Comparison of ENCODE assay signal across 14 cellular contexts in genomic region chr18:62925031-62925688, GRCh38.
DNase-seq lines count a peak whose midpoint lies in the region; ATAC-seq and TF ChIP-seq lines count a peak whose summit lies in the region.
"Had no signal": no experiment of that assay in that cellular context is flagged by ENCODE, and none has a peak within 500 bp of the region (broad histone marks: within the 10 kb centered on the region; RNA-seq: fewer than 3 reads in every experiment).

No MANE protein-coding gene starts in this region.

- DNase-seq in AG08396 (ENCODE audit: low spot score) = peak; percentile 27
- DNase-seq in HFFc6 = peak; percentile 17
- peak; percentile 38 for DNase-seq in amniotic epithelial cell (ENCODE audit: low read depth)
- peak; percentile 59 for DNase-seq in kidney glomerular epithelial cell (lab: John Stamatoyannopoulos, UW)
- DNase-seq in NOMO-1 treated with DMSO at 0.1 percent for 48 hours (lab: John Stamatoyannopoulos, UW; ENCODE audit: unreplicated experiment) = no peak
- DNase-seq: activated naive CD8-positive, alpha-beta T cell treated with anti-CD3 and anti-CD28 coated beads for 36 hours; mesenchymal stem cell; NCI-H1105; stomach; WERI-Rb-1 had no signal

- H3K36me3 Mint-ChIP-seq in HFFc6 (ENCODE audit: low read depth) = no peaks in the 10 kb centered on the region

- H3K4me1 Mint-ChIP-seq in HFFc6 (ENCODE audit: low read depth) = peaks cover 39% of the 10 kb centered on the region
- H3K4me1 Mint-ChIP-seq: activated naive CD8-positive, alpha-beta T cell treated with anti-CD3 and anti-CD28 coated beads for 36 hours had no signal

- ATAC-seq in GM18520 (IDR thresholded peaks at IDR 0.05; ENCODE audit: unreplicated experiment) (no peak), HG03565 (IDR thresholded peaks at IDR 0.05; ENCODE audit: unreplicated experiment) (no peak), GM21390 (IDR thresholded peaks at IDR 0.05; ENCODE audit: unreplicated experiment) (no peak)
- ATAC-seq: SK-N-SH treated with all-trans-retinoic acid at 6 μM for 48 hours had no signal

- no peaks in the 10 kb centered on the region for H3K9me3 Mint-ChIP-seq in HFFc6

- TF ChIP-seq CTCF in HFFc6 (IDR thresholded peaks at IDR 0.05) = no peak

- peaks cover 1% of the 10 kb centered on the region; the same call in 1 of the 2 replicates for H3K27me3 Mint-ChIP-seq in HFFc6 (ENCODE audit: insufficient read depth)
- H3K27me3 Mint-ChIP-seq: activated naive CD8-positive, alpha-beta T cell treated with anti-CD3 and anti-CD28 coated beads for 36 hours had no signal

- peak overlapping the region; percentile 47; the same call in 1 of the 2 replicates for H3K27ac Mint-ChIP-seq in HFFc6
- H3K27ac Mint-ChIP-seq: activated naive CD8-positive, alpha-beta T cell treated with anti-CD3 and anti-CD28 coated beads for 36 hours had no signal

- no peak overlapping the region for H3K4me3 Mint-ChIP-seq in HFFc6
- H3K4me3 Mint-ChIP-seq: activated naive CD8-positive, alpha-beta T cell treated with anti-CD3 and anti-CD28 coated beads for 36 hours had no signal
